In the genomic region with DNA sequence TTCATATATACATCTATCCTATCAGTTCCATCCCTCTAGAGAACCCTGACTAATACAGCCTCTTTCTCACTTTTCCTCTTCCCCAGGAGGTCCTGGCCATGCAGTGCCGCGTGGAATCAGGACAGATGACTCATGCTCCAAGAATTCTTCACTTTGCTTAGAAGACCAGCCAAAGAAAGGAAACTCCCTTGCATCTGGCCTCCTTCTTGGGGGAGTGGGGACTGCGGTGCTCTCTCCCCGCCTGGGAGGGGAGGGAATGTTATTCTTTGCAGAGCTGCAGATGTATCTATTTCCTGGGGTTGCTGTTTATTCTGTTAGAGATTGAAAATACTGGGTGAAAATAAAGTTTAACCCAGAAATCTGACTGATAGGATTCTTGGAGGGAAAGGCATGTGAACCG, we compare ENCODE assay signal across 11 cellular contexts.
A peak's percentile ranks its signal among the peaks of the same experiment; 100 is the strongest.
DNase-seq lines count a peak whose midpoint lies in the region; ATAC-seq and TF ChIP-seq lines count a peak whose summit lies in the region.
"Had no signal": no experiment of that assay in that cellular context is flagged by ENCODE, and none has a peak within 500 bp of the region (broad histone marks: within the 10 kb centered on the region; RNA-seq: fewer than 3 reads in every experiment).

No MANE protein-coding gene starts in this region.

- no peak overlapping the region for H2AFZ ChIP-seq in PC-3 (ENCODE audit: low read length)

- no peaks in the 10 kb centered on the region for H3K36me3 Mint-ChIP-seq in nephron (ENCODE audit: low read depth)
- no peaks in the 10 kb centered on the region for H3K36me3 Mint-ChIP-seq in T-cell

- CTCF ChIA-PET in PC-3 (lab: Charles Lee) (no interaction called here), GM10248 (lab: Yijun Ruan, JAX) (no interaction called here), T-cell (lab: Charles Lee) (no interaction called here)

- no peaks in the 10 kb centered on the region for H3K9me3 ChIP-seq in PC-3 (ENCODE audit: low read length)

- H3K79me2 ChIP-seq in PC-3 (ENCODE audit: low read length): no peaks in the 10 kb centered on the region

- H3K27me3 Mint-ChIP-seq in nephron (ENCODE audit: low read depth) (no peaks in the 10 kb centered on the region), T-cell (peaks cover 6 to 12% of the 10 kb centered on the region in 2 donors)

- ATAC-seq in PC-3 (peak; percentile 97), HG02981 (IDR thresholded peaks at IDR 0.05; ENCODE audit: unreplicated experiment) (no peak), HG03571 (IDR thresholded peaks at IDR 0.05; ENCODE audit: unreplicated experiment) (no peak), T-cell (replicated peaks in 1 of 4) (no peak)
- ATAC-seq: left lobe of liver; stimulated activated naive CD8-positive, alpha-beta T cell treated with anti-CD3 and anti-CD28 coated beads, Interleukin-15, Interleukin-2, amounts not matched to agents 100 U/mL and 50 U/mL, for 24 hours had no signal

- H3K4me3 ChIP-seq in PC-3 (ENCODE audit: low read length): no peak overlapping the region

- H3K4me3 Mint-ChIP-seq in nephron (peak overlapping the region; percentile 3 to 6 (median 4)), T-cell (no peak overlapping the region)

- no peak overlapping the region for H3K9ac ChIP-seq in PC-3 (ENCODE audit: low read length)

- H3K9me2 ChIP-seq in PC-3 (replicated peaks; ENCODE audit: low read length): no peaks in the 10 kb centered on the region

- H3K36me3 ChIP-seq in PC-3 (ENCODE audit: low read depth, low read length): no peaks in the 10 kb centered on the region

- POLR2A ChIA-PET in PC-3 (lab: Charles Lee; ENCODE audit: unreplicated experiment) (interaction anchor here (0.5 kb wide), 1 partner anchor 243 kb away, joined by 3 read pairs; no protein-coding TSS in a partner anchor), GM10248 (lab: Yijun Ruan, JAX) (no interaction called here), T-cell (lab: Charles Lee) (no interaction called here)

- no peaks in the 10 kb centered on the region for H4K20me1 ChIP-seq in PC-3 (ENCODE audit: low read length)

- H3K9me3 Mint-ChIP-seq in nephron: no peaks in the 10 kb centered on the region
- H3K9me3 Mint-ChIP-seq in T-cell: no peaks in the 10 kb centered on the region

- no peak overlapping the region for H3K27ac ChIP-seq in PC-3 (ENCODE audit: low read length)

- H3K27ac Mint-ChIP-seq in nephron (peak overlapping the region; percentile 81 to 86 (median 83)), T-cell (no peak overlapping the region)

- peak; percentile 13 for DNase-seq in Ammon's horn (ENCODE audit: low spot score)
- DNase-seq in PC-3: peak; percentile 93
- DNase-seq in fibroblast of peridontal ligament (ENCODE audit: extremely low read depth): peak; percentile 91
- no peak for DNase-seq in GM10248 (ENCODE audit: extremely low spot score)
- DNase-seq in T-cell: no peak
- DNase-seq: NCI-H345; stimulated activated naive CD8-positive, alpha-beta T cell treated with anti-CD3 and anti-CD28 coated beads, Interleukin-15, Interleukin-2, amounts not matched to agents 100 U/mL and 50 U/mL, for 24 hours had no signal

- H3K4me2 ChIP-seq in PC-3 (ENCODE audit: low read length): peak overlapping the region; percentile 46

- TF ChIP-seq CTCF in PC-3 (conservative IDR thresholded peaks at IDR 0.05; ENCODE audit: low read depth, low read length) (no peak), nephron (IDR thresholded peaks at IDR 0.05; ENCODE audit: unreplicated experiment in 3 of 3) (no peak), GM10248 (IDR thresholded peaks at IDR 0.05; ENCODE audit: control extremely low read depth, extremely low read depth, low read depth, missing control alignments) (no peak)

- intact Hi-C loops in PC-3 (cut with micrococcal nuclease): no loop called here

- H3K4me1 Mint-ChIP-seq in nephron (peaks cover 47% of the 10 kb centered on the region), T-cell (no peaks in the 10 kb centered on the region)

- BruUV-seq in PC-3 (replicated peaks; lab: Mats Ljungman, UMichigan): no TSS peak

- no peaks in the 10 kb centered on the region for H3F3A ChIP-seq in PC-3 (ENCODE audit: low read length, unreplicated experiment)

- peaks cover 24% of the 10 kb centered on the region for H3K4me1 ChIP-seq in PC-3 (ENCODE audit: insufficient read depth, low read length)

- H3K27me3 ChIP-seq in PC-3 (ENCODE audit: low read length): no peaks in the 10 kb centered on the region

Comparison
In these comparisons a context has a peak if more than half of its experiments do, and no peak if none do; other contexts are left out.
1. DNase-seq: peak in Ammon's horn (single experiment), PC-3 (single experiment) and fibroblast of peridontal ligament (single experiment); none in GM10248 (single experiment) and T-cell (0 of 34).
2. H3K27ac Mint-ChIP-seq: peak in nephron (3 of 3); none in T-cell (0 of 2).
3. H3K4me3 Mint-ChIP-seq: peak in nephron (3 of 3); none in T-cell (0 of 3).